ENCODE assay signal across 1 cellular context in genomic region chr19:32224371-32225244, GRCh38.
TF ChIP-seq lines count a peak whose summit lies in the region.

No MANE protein-coding gene starts in this region.

TF ChIP-seq in K562, 482 proteins besides CTCF, POLR2A, EP300 and RAD21 (continued from another document):
- TF ChIP-seq IRF9 (tag; IDR thresholded peaks at IDR 0.05) (no peak), POLR2AphosphoS5 (IDR thresholded peaks at IDR 0.05; ENCODE audit: control insufficient read depth, insufficient read depth, low read depth, low read length) (no peak), ZNF134 (CRISPR knock-in tag; conservative IDR thresholded peaks at IDR 0.05) (no peak), HOMEZ (CRISPR knock-in tag; IDR thresholded peaks at IDR 0.05) (no peak), GTF2B (IDR thresholded peaks at IDR 0.05; ENCODE audit: extremely low read depth, insufficient read length) (no peak), ESRRA (IDR thresholded peaks at IDR 0.05; ENCODE audit: borderline replicate concordance, low read depth) (no peak), TEAD4 (IDR thresholded peaks at IDR 0.05; ENCODE audit: low read length) (no peak), TEAD4 (CRISPR knock-in tag; IDR thresholded peaks at IDR 0.05; ENCODE audit: borderline replicate concordance) (no peak), TFAP4 (CRISPR knock-in tag; IDR thresholded peaks at IDR 0.05; ENCODE audit: borderline replicate concordance) (no peak), MYNN (IDR thresholded peaks at IDR 0.05) (no peak), MYNN (CRISPR knock-in tag; IDR thresholded peaks at IDR 0.05) (no peak), NCOA4 (IDR thresholded peaks at IDR 0.05; ENCODE audit: partially characterized antibody) (no peak), KHSRP (IDR thresholded peaks at IDR 0.05) (no peak), BCLAF1 (IDR thresholded peaks at IDR 0.05; ENCODE audit: borderline replicate concordance in 1 of 2, control insufficient read depth in 1 of 2, low read depth in 2 of 2, low read length in 1 of 2) (no peak), YY1 (IDR thresholded peaks at IDR 0.05; ENCODE audit: borderline replicate concordance in 1 of 3, control insufficient read depth in 1 of 3, extremely low read depth in 1 of 3, insufficient read depth in 3 of 3, insufficient read length in 1 of 3, insufficient replicate concordance in 2 of 3, low read depth in 1 of 3, low read length in 2 of 3) (peak in 1 of 3 experiments; percentile 24), NKRF (IDR thresholded peaks at IDR 0.05; ENCODE audit: borderline replicate concordance) (no peak), TBP (optimal IDR thresholded peaks at IDR 0.05; ENCODE audit: low read depth, low read length) (no peak)
